8 cellular contexts compared by ENCODE assay signal in the genomic region with DNA sequence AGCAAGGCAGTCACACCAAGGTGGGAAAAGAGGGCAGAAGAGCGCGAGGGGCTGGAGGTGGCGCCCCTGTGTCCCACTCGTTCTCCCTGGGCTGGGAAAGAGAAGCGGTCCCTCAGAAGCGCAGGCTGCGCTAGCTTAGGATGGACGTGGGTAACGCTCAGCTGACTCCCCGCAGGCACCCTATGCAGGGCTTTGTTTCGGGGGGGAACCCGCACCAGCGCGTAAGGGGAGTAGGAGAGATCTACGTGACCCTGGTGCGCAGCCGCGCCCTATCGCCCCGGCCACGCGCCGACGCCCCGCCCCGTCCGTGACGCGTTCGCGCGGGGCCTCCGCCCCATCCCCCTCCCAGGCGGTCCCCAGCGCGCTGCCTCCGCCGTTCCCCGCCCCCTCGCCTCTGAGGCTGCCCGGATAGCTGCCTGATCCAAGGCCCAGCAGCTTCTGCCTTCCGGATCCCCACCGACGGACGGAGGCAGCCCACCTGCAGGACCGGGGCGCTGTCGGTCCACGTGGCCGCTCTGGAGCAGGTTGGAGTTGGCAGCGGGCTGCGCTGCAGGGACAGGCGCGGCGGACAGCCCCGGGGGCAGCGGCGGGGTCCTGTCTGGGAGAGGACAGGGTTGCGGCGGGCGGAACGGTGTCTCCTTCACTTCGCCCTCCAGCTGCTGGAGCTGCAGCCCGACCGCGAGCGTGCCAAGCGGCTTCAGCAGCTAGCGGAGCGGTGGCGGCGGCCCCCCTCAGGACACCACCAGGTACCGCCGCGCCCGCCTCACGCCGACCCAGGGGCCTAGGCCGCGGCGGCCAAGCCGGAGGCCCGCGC. TPM values are rescaled to one million over a fixed set of nuclear protein-coding genes. Genes with fewer than 3 reads are reported as not detected.
DNase-seq lines count a peak whose midpoint lies in the region; ATAC-seq and TF ChIP-seq lines count a peak whose summit lies in the region.

A gene with protein sequence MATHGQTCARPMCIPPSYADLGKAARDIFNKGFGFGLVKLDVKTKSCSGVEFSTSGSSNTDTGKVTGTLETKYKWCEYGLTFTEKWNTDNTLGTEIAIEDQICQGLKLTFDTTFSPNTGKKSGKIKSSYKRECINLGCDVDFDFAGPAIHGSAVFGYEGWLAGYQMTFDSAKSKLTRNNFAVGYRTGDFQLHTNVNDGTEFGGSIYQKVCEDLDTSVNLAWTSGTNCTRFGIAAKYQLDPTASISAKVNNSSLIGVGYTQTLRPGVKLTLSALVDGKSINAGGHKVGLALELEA (plus strand): TSS at position 604 of the 814 bp plus-strand sequence. CDS start 363 bp downstream, outside the sequence.

- H3K9me3 ChIP-seq in NT2/D1 (ENCODE audit: insufficient read depth, low read length), result no peaks in the 10 kb centered on the region

- H3K4me3 ChIP-seq in NT2/D1 (ENCODE audit: insufficient read length, low read depth), result peak within 1 kb of the TSS; percentile 89

- H3K9ac ChIP-seq in NT2/D1 (ENCODE audit: insufficient read length, low read depth), result peak within 1 kb of the TSS; percentile 96

- no peak for TF ChIP-seq CTCF in endothelial cell (IDR thresholded peaks at IDR 0.05; ENCODE audit: unreplicated experiment)

- no peaks in the 10 kb centered on the region for H3K4me1 ChIP-seq in NT2/D1 (ENCODE audit: insufficient read depth, insufficient read length)

- H3K4me3 Mint-ChIP-seq in endothelial cell (ENCODE audit: unreplicated experiment), result peak within 1 kb of the TSS; percentile 97

- peaks cover 6% of the 10 kb centered on the region for H3K27me3 Mint-ChIP-seq in endothelial cell (ENCODE audit: unreplicated experiment)

- peak; percentile 64 for ATAC-seq in GM19468 (IDR thresholded peaks at IDR 0.05; ENCODE audit: extremely low read depth, unreplicated experiment)

- H3K36me3 ChIP-seq in NT2/D1 (ENCODE audit: insufficient read depth, insufficient read length, low read length), result peaks cover 34% of the 10 kb centered on the region

- H3K4me1 Mint-ChIP-seq in endothelial cell (ENCODE audit: unreplicated experiment), result peaks cover 21% of the 10 kb centered on the region

- peaks cover 19% of the 10 kb centered on the region for H3K36me3 Mint-ChIP-seq in endothelial cell (ENCODE audit: low read depth, unreplicated experiment)

- H3K27ac Mint-ChIP-seq in endothelial cell (ENCODE audit: unreplicated experiment), result peak within 1 kb of the TSS; percentile 99

- H3K27me3 ChIP-seq in NT2/D1 (ENCODE audit: insufficient read depth, insufficient read length), result no peaks in the 10 kb centered on the region

- H3K9me3 Mint-ChIP-seq in endothelial cell (ENCODE audit: unreplicated experiment), result no peaks in the 10 kb centered on the region

- DNase-seq in COLO829 (ENCODE audit: low spot score) (peak; percentile 61), HS-27A (ENCODE audit: low read depth) (peak; percentile 53), NT2/D1 (ENCODE audit: low read depth, low spot score) (no peak), endothelial cell (ENCODE audit: low spot score) (peak; percentile 94), middle frontal gyrus (ENCODE audit: extremely low spot score, low spot score) (peak; percentile 83)
- DNase-seq in activated CD8-positive, alpha-beta memory T cell treated with anti-CD3 and anti-CD28 coated beads, Interleukin-2, amount 50 U/mL, for 24 hours (ENCODE audit: extremely low read depth), result peak; percentile 79
- DNase-seq in stimulated activated CD8-positive, alpha-beta memory T cell treated with anti-CD3 and anti-CD28 coated beads, Interleukin-2, amount 100 ng/mL, for 48 hours (ENCODE audit: low read depth in 2 of 2), result peak; percentile 87 to 92

RNA-seq across cellular contexts. Expression of the gene that starts here (rescaled TPM):
- total RNA-seq in endothelial cell (ENCODE audit: unreplicated experiment), result 178 TPM
